12 cellular contexts compared by ENCODE assay signal in genomic region chr4:74768857-74769525, GRCh38. TPM values are rescaled to one million over a fixed set of nuclear protein-coding genes. Genes with fewer than 3 reads are reported as not detected.
DNase-seq lines count a peak whose midpoint lies in the region; ATAC-seq and TF ChIP-seq lines count a peak whose summit lies in the region.
"Had no signal": no experiment of that assay in that cellular context is flagged by ENCODE, and none has a peak within 500 bp of the region (broad histone marks: within the 10 kb centered on the region; RNA-seq: fewer than 3 reads in every experiment).

No MANE protein-coding gene starts in this region.

- CTCF ChIA-PET in MCF 10A (lab: Yijun Ruan, JAX) = interaction anchor here (2.2 kb wide), 1 partner anchor 25 kb away, joined by 9 read pairs; no protein-coding TSS in a partner anchor
- CTCF ChIA-PET in PC-9 (lab: Charles Lee) = no interaction called here
- CTCF ChIA-PET in activated naive CD4-positive, alpha-beta T cell treated with anti-CD3 and anti-CD28 coated beads, Interleukin-2, amount 10 ng/mL, durations not matched to agents 7 days and 5 days (lab: Charles Lee) = no interaction called here

- no peak overlapping the region for H3K27ac Mint-ChIP-seq in MCF 10A (ENCODE audit: low read depth, unreplicated experiment)
- no peak overlapping the region for H3K27ac Mint-ChIP-seq in activated naive CD4-positive, alpha-beta T cell treated with anti-CD3 and anti-CD28 coated beads, Interleukin-2, amount 10 ng/mL, durations not matched to agents 7 days and 5 days

- H3K27me3 ChIP-seq in breast epithelium (no peaks in the 10 kb centered on the region), PC-9 (ENCODE audit: insufficient read depth, low read depth) (no peaks in the 10 kb centered on the region), aorta (ENCODE audit: control insufficient read depth in 1 of 2, insufficient read depth in 2 of 2, low read length in 1 of 2) (no peaks in the 10 kb centered on the region)
- H3K27me3 ChIP-seq: SJSA1, uterus had no signal

- ATAC-seq in aorta (ENCODE audit: low FRiP score) = no peak
- ATAC-seq in GM21515 (IDR thresholded peaks at IDR 0.05; ENCODE audit: unreplicated experiment) = no peak

- DNase-seq in MCF 10A (ENCODE audit: unreplicated experiment) (peak; percentile 86), breast epithelium (ENCODE audit: low spot score in 2 of 2) (no peak), PC-9 (peak; percentile 15 to 61), fibroblast of the aortic adventitia (ENCODE audit: low read depth) (peak; percentile 59), aorta (no peak), NCI-H2227 treated with DMSO at 0.1 percent for 48 hours (lab: John Stamatoyannopoulos, UW) (no peak)
- DNase-seq in activated naive CD4-positive, alpha-beta T cell treated with anti-CD3 and anti-CD28 coated beads, Interleukin-2, amount 10 ng/mL, durations not matched to agents 7 days and 5 days = no peak
- DNase-seq: activated T-cell treated with anti-CD3 and anti-CD28 coated beads, Interleukin-2, amount 50 U/mL, for 48 hours; uterus had no signal

- H3K4me3 Mint-ChIP-seq in MCF 10A (ENCODE audit: unreplicated experiment) = no peak overlapping the region
- H3K4me3 Mint-ChIP-seq in activated naive CD4-positive, alpha-beta T cell treated with anti-CD3 and anti-CD28 coated beads, Interleukin-2, amount 10 ng/mL, durations not matched to agents 7 days and 5 days = no peak overlapping the region

- POLR2A ChIA-PET in MCF 10A (lab: Yijun Ruan, JAX) (no interaction called here), PC-9 (lab: Charles Lee; ENCODE audit: unreplicated experiment) (no interaction called here)

- peak overlapping the region; percentile 48 for H3K4me2 ChIP-seq in PC-9

- no peaks in the 10 kb centered on the region for H3K36me3 ChIP-seq in breast epithelium
- no peaks in the 10 kb centered on the region for H3K36me3 ChIP-seq in PC-9 (ENCODE audit: low read depth)
- peaks cover 0 to 2% of the 10 kb centered on the region in 2 donors for H3K36me3 ChIP-seq in aorta (ENCODE audit: control insufficient read depth in 1 of 2, insufficient read depth in 2 of 2, low read length in 1 of 2)
- H3K36me3 ChIP-seq: SJSA1, uterus had no signal

- H3K4me1 ChIP-seq in breast epithelium = no peaks in the 10 kb centered on the region
- peaks cover 16% of the 10 kb centered on the region for H3K4me1 ChIP-seq in PC-9 (replicated peaks; ENCODE audit: insufficient read depth)
- H3K4me1 ChIP-seq in aorta (ENCODE audit: control insufficient read depth in 1 of 2, insufficient read depth in 2 of 2, low read length in 2 of 2) = peaks cover 0 to 5% of the 10 kb centered on the region in 2 donors
- H3K4me1 ChIP-seq: SJSA1, uterus had no signal

- H3F3A ChIP-seq in PC-9 (ENCODE audit: insufficient read depth, low read depth) = peaks cover 17% of the 10 kb centered on the region

- intact Hi-C loops in MCF 10A (cut with micrococcal nuclease) (no loop called here), breast epithelium (cut with DNase I; ENCODE audit: low total_unique reads) (no loop called here), PC-9 (cut with micrococcal nuclease; ENCODE audit: unreplicated experiment) (no loop called here), aorta (cut with DNase I) (no loop called here)

- H3K9me3 Mint-ChIP-seq in MCF 10A (ENCODE audit: unreplicated experiment) = no peaks in the 10 kb centered on the region
- no peaks in the 10 kb centered on the region for H3K9me3 Mint-ChIP-seq in activated naive CD4-positive, alpha-beta T cell treated with anti-CD3 and anti-CD28 coated beads, Interleukin-2, amount 10 ng/mL, durations not matched to agents 7 days and 5 days

- 13 to 21% methylated on average over 2 of the region's 2 CpGs for WGBS in aorta, 2 donors

- BruUV-seq in MCF 10A (replicated peaks; lab: Mats Ljungman, UMichigan) (no TSS peak), PC-9 (replicated peaks; lab: Mats Ljungman, UMichigan) (no TSS peak)

- TF ChIP-seq CTCF in MCF 10A (IDR thresholded peaks at IDR 0.05; ENCODE audit: unreplicated experiment) (no peak), breast epithelium (IDR thresholded peaks at IDR 0.05) (no peak), PC-9 (conservative IDR thresholded peaks at IDR 0.05) (no peak), fibroblast of the aortic adventitia (IDR thresholded peaks at IDR 0.05; ENCODE audit: insufficient read depth, low read length) (no peak)

- TF ChIP-seq POLR2A in breast epithelium (IDR thresholded peaks at IDR 0.05) = no peak

- H3K36me3 Mint-ChIP-seq in MCF 10A (ENCODE audit: insufficient read depth, unreplicated experiment) = no peaks in the 10 kb centered on the region
- no peaks in the 10 kb centered on the region for H3K36me3 Mint-ChIP-seq in activated naive CD4-positive, alpha-beta T cell treated with anti-CD3 and anti-CD28 coated beads, Interleukin-2, amount 10 ng/mL, durations not matched to agents 7 days and 5 days

- no peaks in the 10 kb centered on the region for H3K27me3 Mint-ChIP-seq in MCF 10A (ENCODE audit: insufficient read depth, unreplicated experiment)
- H3K27me3 Mint-ChIP-seq in activated naive CD4-positive, alpha-beta T cell treated with anti-CD3 and anti-CD28 coated beads, Interleukin-2, amount 10 ng/mL, durations not matched to agents 7 days and 5 days = no peaks in the 10 kb centered on the region

- peak overlapping the region in 1 of 2 donors; percentile 36 for H3K27ac ChIP-seq in breast epithelium
- peak overlapping the region; percentile 54 for H3K27ac ChIP-seq in PC-9
- H3K27ac ChIP-seq in aorta (ENCODE audit: low read depth in 1 of 2, low read length in 2 of 2) = peak overlapping the region; percentile 28 to 43
- H3K27ac ChIP-seq: SJSA1, uterus had no signal

- H3K9me2 ChIP-seq in PC-9 (ENCODE audit: insufficient read depth) = no peaks in the 10 kb centered on the region

- H3K4me1 Mint-ChIP-seq in MCF 10A (ENCODE audit: insufficient read depth, unreplicated experiment) = peaks cover 7% of the 10 kb centered on the region
- no peaks in the 10 kb centered on the region for H3K4me1 Mint-ChIP-seq in activated naive CD4-positive, alpha-beta T cell treated with anti-CD3 and anti-CD28 coated beads, Interleukin-2, amount 10 ng/mL, durations not matched to agents 7 days and 5 days

- H3K79me2 ChIP-seq in PC-9 (ENCODE audit: low read depth) = no peaks in the 10 kb centered on the region

- H4K20me1 ChIP-seq in PC-9 (ENCODE audit: insufficient read depth) = no peaks in the 10 kb centered on the region

- H3K4me3 ChIP-seq in breast epithelium (no peak overlapping the region), PC-9 (no peak overlapping the region), fibroblast of the aortic adventitia (ENCODE audit: low read depth, low read length) (no peak overlapping the region), aorta (ENCODE audit: low read length in 2 of 2) (no peak overlapping the region)
- H3K4me3 ChIP-seq: SJSA1, uterus had no signal

- H3K9me3 ChIP-seq in breast epithelium = no peaks in the 10 kb centered on the region
- H3K9me3 ChIP-seq in PC-9 (ENCODE audit: insufficient read depth, low read depth) = no peaks in the 10 kb centered on the region
- no peaks in the 10 kb centered on the region for H3K9me3 ChIP-seq in aorta (ENCODE audit: control insufficient read depth, low read length)
- H3K9me3 ChIP-seq: SJSA1, uterus had no signal

- H2AFZ ChIP-seq in PC-9 = no peak overlapping the region

RNA-seq across cellular contexts. Expression of gene BTC, which starts 25.3 kb away (rescaled TPM):
- total RNA-seq in MCF 10A (2022) (1.7 and 4.0 TPM in 2 replicates), breast epithelium (1 to 10 TPM; 2.3 to 6.1 (median 5.0) TPM), PC-9 (2021) (4.5 TPM in 2 replicates), fibroblast of the aortic adventitia (ENCODE audit: low replicate concordance) (0.81 TPM in 1 of 2 replicates, not detected in the other), aorta (1 to 10 TPM; 9.4 to 10.0 TPM)
- 10 to 100 TPM in 1 of 2 donors, 1 to 10 TPM in 1; 6.0 to 11.1 TPM for polyA plus RNA-seq in aorta
- total RNA-seq: SJSA1 had no signal
- polyA plus RNA-seq: AG04450 had no signal

Comparison
In these comparisons a context has a peak if more than half of its experiments do, and no peak if none do; other contexts are left out.
1. DNase-seq: peak in MCF 10A (single experiment), PC-9 (2 of 2) and fibroblast of the aortic adventitia (single experiment); none in breast epithelium (0 of 2), aorta (0 of 2), activated naive CD4-positive, alpha-beta T cell treated with anti-CD3 and anti-CD28 coated beads, Interleukin-2, amount 10 ng/mL, durations not matched to agents 7 days and 5 days (single experiment) and NCI-H2227 treated with DMSO at 0.1 percent for 48 hours (single experiment).